11 cellular contexts compared by ENCODE assay signal in the genomic region with DNA sequence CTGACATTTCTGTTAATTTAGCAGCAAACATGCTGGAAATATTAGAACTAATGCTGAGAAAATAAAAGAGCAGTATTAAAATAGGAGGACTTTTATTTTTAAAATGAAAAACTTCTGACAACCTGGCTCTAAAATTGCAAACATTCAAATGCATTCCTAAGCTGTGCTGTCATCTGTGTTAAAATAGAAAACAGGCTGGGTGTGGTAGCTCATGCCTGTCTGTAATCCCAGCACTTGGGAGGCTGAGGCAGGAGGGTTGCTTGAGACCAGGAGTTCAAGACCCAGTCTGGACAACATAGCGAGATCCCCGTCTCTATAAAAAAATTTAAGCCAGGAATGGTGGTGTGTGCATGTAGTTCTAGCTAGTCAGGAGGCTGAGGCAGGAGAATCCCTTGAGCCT. TPM values are rescaled to one million over a fixed set of nuclear protein-coding genes. Genes with fewer than 3 reads are reported as not detected.
DNase-seq lines count a peak whose midpoint lies in the region; ATAC-seq and TF ChIP-seq lines count a peak whose summit lies in the region.
"Had no signal": no experiment of that assay in that cellular context is flagged by ENCODE, and none has a peak within 500 bp of the region (broad histone marks: within the 10 kb centered on the region; RNA-seq: fewer than 3 reads in every experiment).

No MANE protein-coding gene starts in this region.

- H3K36me3 ChIP-seq in Panc1 (ENCODE audit: control insufficient read depth, insufficient read depth, low read length) (no peaks in the 10 kb centered on the region), trophoblast cell (ENCODE audit: control insufficient read depth in 1 of 2, insufficient read depth in 2 of 2, low read length in 2 of 2) (peaks cover 1 to 3% of the 10 kb centered on the region in 2 experiments), ovary (no peaks in the 10 kb centered on the region)

- no peak overlapping the region for H2AK5ac ChIP-seq in trophoblast cell (ENCODE audit: low read length)

- no peak for TF ChIP-seq EP300 in ovary (IDR thresholded peaks at IDR 0.05)

- H3K9me3 ChIP-seq in Panc1 (ENCODE audit: control insufficient read depth, insufficient read depth, low read depth, low read length) (no peaks in the 10 kb centered on the region), trophoblast cell (ENCODE audit: insufficient read depth, low read depth, low read length) (no peaks in the 10 kb centered on the region), ovary (no peaks in the 10 kb centered on the region)
- H3K9me3 ChIP-seq: suprapubic skin had no signal

- no CpG with 5 or more reads among the region's 2 CpGs for WGBS in trophoblast cell (ENCODE audit: extremely low coverage, insufficient coverage, insufficient read length)
- 42 to 48% (median 42%) methylated on average over 2 of the region's 2 CpGs for WGBS in ovary, 3 donors

- intact Hi-C loops in Panc1 (cut with micrococcal nuclease; ENCODE audit: unreplicated experiment) = loop anchor here (10.0 kb wide), 1 partner anchor 81 kb away; no protein-coding TSS in a partner anchor
- intact Hi-C loops in ovary (cut with DNase I) = no loop called here

- no peaks in the 10 kb centered on the region for H3K27me3 ChIP-seq in Panc1 (ENCODE audit: control insufficient read depth, insufficient read depth, low read length)
- H3K27me3 ChIP-seq in trophoblast cell (ENCODE audit: insufficient read depth, low read length) = no peaks in the 10 kb centered on the region
- H3K27me3 ChIP-seq in ovary = no peaks in the 10 kb centered on the region
- H3K27me3 ChIP-seq: suprapubic skin had no signal

- H3K27ac ChIP-seq in Panc1 (ENCODE audit: low read length) = no peak overlapping the region
- H3K27ac ChIP-seq in trophoblast cell (ENCODE audit: low read depth, low read length) = no peak overlapping the region
- no peak overlapping the region for H3K27ac ChIP-seq in ovary
- H3K27ac ChIP-seq: suprapubic skin had no signal

- in situ Hi-C loops in Panc1 (cut with HindIII; ENCODE audit: low pct_unique_long_range_greater_than_20kb, low sequenced_read_pairs) = no loop called here

- peak overlapping the region; percentile 6 for H4K8ac ChIP-seq in trophoblast cell (ENCODE audit: low read depth, low read length)

- no peak overlapping the region for H2BK120ac ChIP-seq in trophoblast cell (ENCODE audit: insufficient read depth, low read length, poor library complexity)

- no peak overlapping the region for H2AFZ ChIP-seq in trophoblast cell (ENCODE audit: insufficient read depth, low read length, poor library complexity)

- no peak overlapping the region for H4K12ac ChIP-seq in trophoblast cell (ENCODE audit: low read depth, low read length)

- no peak overlapping the region for H3K23ac ChIP-seq in trophoblast cell (ENCODE audit: low read length)

- CTCF ChIA-PET in Panc1 (lab: Charles Lee) = no interaction called here

- POLR2A ChIA-PET in Panc1 (lab: Charles Lee) = no interaction called here

- H3K9ac ChIP-seq in trophoblast cell (ENCODE audit: low read length) = no peak overlapping the region

- no peak overlapping the region for H3K14ac ChIP-seq in trophoblast cell (ENCODE audit: low read length)

- no peaks in the 10 kb centered on the region for H3K4me1 ChIP-seq in Panc1 (ENCODE audit: control insufficient read depth, insufficient read depth, low read length)
- H3K4me1 ChIP-seq in trophoblast cell (ENCODE audit: control insufficient read depth in 1 of 2, insufficient read depth in 2 of 2, low read length in 2 of 2) = peaks cover 0 to 2% of the 10 kb centered on the region in 2 experiments
- no peaks in the 10 kb centered on the region for H3K4me1 ChIP-seq in ovary (ENCODE audit: insufficient read depth)

- no peak overlapping the region for H3K18ac ChIP-seq in trophoblast cell (ENCODE audit: low read length)

- no peak for TF ChIP-seq POLR2A in ovary (IDR thresholded peaks at IDR 0.05)

- BruUV-seq in Panc1 (replicated peaks; lab: Mats Ljungman, UMichigan) = no TSS peak

- TF ChIP-seq CTCF in Panc1 (IDR thresholded peaks at IDR 0.05) (no peak), ovary (IDR thresholded peaks at IDR 0.05) (no peak)

- no peak overlapping the region for H3K4me3 ChIP-seq in Panc1 (ENCODE audit: low read depth in 2 of 2, low read length in 2 of 2)
- H3K4me3 ChIP-seq in trophoblast cell (ENCODE audit: low read depth, low read length) = no peak overlapping the region
- no peak overlapping the region for H3K4me3 ChIP-seq in ovary
- H3K4me3 ChIP-seq: suprapubic skin had no signal

- no peak overlapping the region for H2BK12ac ChIP-seq in trophoblast cell (ENCODE audit: low read length)

- ATAC-seq in Panc1 (peak; percentile 63; the same call in 1 of the 2 replicates), GM21515 (IDR thresholded peaks at IDR 0.05; ENCODE audit: unreplicated experiment) (no peak)

- no peak overlapping the region for H3K4ac ChIP-seq in trophoblast cell (ENCODE audit: low read depth, low read length)

- no peak overlapping the region for H3K4me2 ChIP-seq in trophoblast cell (ENCODE audit: low read length)

- no peaks in the 10 kb centered on the region for H3K79me2 ChIP-seq in trophoblast cell (ENCODE audit: control insufficient read depth, insufficient read depth, low read length, poor library complexity)

- no peak overlapping the region for H2BK5ac ChIP-seq in trophoblast cell (ENCODE audit: low read depth, low read length, poor library complexity)

- H4K91ac ChIP-seq in trophoblast cell (ENCODE audit: low read depth, low read length) = no peak overlapping the region

- DNase-seq in ELR (ENCODE audit: low read depth) (peak; percentile 75), Panc1 (ENCODE audit: low read depth, low spot score) (no peak), fibroblast of gingiva (ENCODE audit: low read depth) (peak; percentile 67), trophoblast cell (peak; percentile 43 to 72), Ammon's horn (ENCODE audit: low spot score) (no peak), ovary (no peak), nucleus accumbens (lab: John Stamatoyannopoulos, UW) (no peak)
- DNase-seq: nephron progenitor cell; stimulated activated CD4-positive, alpha-beta T cell treated with anti-CD3 and anti-CD28 coated beads, Interleukin-2, amount 100 ng/mL, for 48 hours had no signal

- H3K79me1 ChIP-seq in trophoblast cell (ENCODE audit: low read length) = peaks cover 2% of the 10 kb centered on the region

RNA-seq across cellular contexts. Expression of a gene that starts 44.6 kb away (rescaled TPM):
- total RNA-seq in Panc1 (2021; ENCODE audit: unreplicated experiment) (14.4 TPM), ovary (10 to 100 TPM; 11.3 to 24.0 (median 19.0) TPM)
- 5.3 TPM for polyA plus RNA-seq in Panc1 (2012; ENCODE audit: insufficient read length)
- polyA plus RNA-seq in trophoblast cell (2013) = 8.6 TPM in 2 replicates
- polyA plus RNA-seq in ovary = 1 to 10 TPM; 6.5 to 8.7 TPM

Comparison
In these comparisons a context has a peak if more than half of its experiments do, and no peak if none do; other contexts are left out.
1. DNase-seq: peak in ELR (single experiment), fibroblast of gingiva (single experiment) and trophoblast cell (2 of 2); none in Panc1 (single experiment), Ammon's horn (single experiment), ovary (0 of 5) and nucleus accumbens (0 of 56).